In the genomic region with DNA sequence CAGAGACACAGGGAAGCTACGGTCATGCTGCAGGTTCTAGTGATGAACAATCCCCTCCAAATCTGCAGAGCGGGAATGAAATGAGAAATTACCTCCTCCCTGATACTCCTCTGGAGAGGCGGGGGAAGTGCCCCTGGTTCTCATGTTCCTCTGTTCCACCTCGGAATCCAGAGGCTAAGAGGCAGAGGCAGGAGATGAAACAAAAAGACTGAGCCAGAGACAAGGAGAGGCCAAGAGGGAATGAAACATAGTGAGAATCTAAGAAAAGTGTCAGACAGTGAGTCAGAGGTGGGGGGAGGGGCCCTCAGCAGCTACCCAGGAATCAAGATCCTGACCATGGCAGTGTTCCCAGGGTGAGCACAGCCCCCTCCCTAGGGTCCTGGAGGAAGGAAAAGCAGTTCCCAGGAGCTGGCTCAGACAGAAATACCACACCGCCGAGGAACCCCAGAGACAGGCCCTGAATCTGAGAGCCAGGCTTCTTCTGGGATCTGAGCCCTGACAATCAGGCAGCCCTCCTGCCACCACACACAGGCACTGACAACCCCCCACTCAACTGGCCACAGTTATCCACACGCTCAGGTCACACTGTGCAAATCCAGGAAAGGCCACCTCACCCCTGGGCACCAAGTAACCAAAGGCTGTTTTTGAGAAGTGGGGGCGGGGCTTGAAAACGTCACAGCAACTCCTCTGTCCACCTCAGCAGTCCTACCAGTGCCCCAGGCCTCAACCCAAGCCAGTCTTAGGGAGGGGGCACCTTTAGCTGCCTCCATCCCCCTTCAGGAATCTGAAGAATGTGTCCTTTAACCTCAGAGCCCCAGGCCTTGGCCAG, we compare ENCODE assay signal across 8 cellular contexts. TPM values are rescaled to one million over a fixed set of nuclear protein-coding genes. Genes with fewer than 3 reads are reported as not detected.
DNase-seq lines count a peak whose midpoint lies in the region; ATAC-seq and TF ChIP-seq lines count a peak whose summit lies in the region.

No MANE protein-coding gene starts in this region.

- POLR2A ChIA-PET in activated naive CD8-positive, alpha-beta T cell treated with anti-CD3 and anti-CD28 coated beads, Interleukin-2, amount 10 ng/mL, durations not matched to agents 7 days and 5 days (lab: Charles Lee): interaction anchor here (0.7 kb wide), 1 partner anchor 9 kb away, joined by 3 read pairs; no protein-coding TSS in a partner anchor

- WGBS in upper lobe of left lung, 2 donors: 26 to 27% methylated on average over 6 to 9 of the region's 9 CpGs

- no peaks in the 10 kb centered on the region for H3K27me3 Mint-ChIP-seq in activated naive CD8-positive, alpha-beta T cell treated with anti-CD3 and anti-CD28 coated beads, Interleukin-2, amount 10 ng/mL, durations not matched to agents 7 days and 5 days
- peaks cover 53% of the 10 kb centered on the region for H3K27me3 Mint-ChIP-seq in glutamatergic neuron (ENCODE audit: unreplicated experiment)

- TF ChIP-seq EP300 in upper lobe of left lung (IDR thresholded peaks at IDR 0.05): peak in 1 of 4 donors; percentile 48

- peaks cover 15% of the 10 kb centered on the region for H3K36me3 Mint-ChIP-seq in activated naive CD8-positive, alpha-beta T cell treated with anti-CD3 and anti-CD28 coated beads, Interleukin-2, amount 10 ng/mL, durations not matched to agents 7 days and 5 days
- no peaks in the 10 kb centered on the region for H3K36me3 Mint-ChIP-seq in glutamatergic neuron (ENCODE audit: unreplicated experiment)

- peak overlapping the region; percentile 97 for H3K27ac Mint-ChIP-seq in activated naive CD8-positive, alpha-beta T cell treated with anti-CD3 and anti-CD28 coated beads, Interleukin-2, amount 10 ng/mL, durations not matched to agents 7 days and 5 days
- H3K27ac Mint-ChIP-seq in glutamatergic neuron (ENCODE audit: unreplicated experiment): peak overlapping the region; percentile 99

- H3K27ac ChIP-seq in upper lobe of left lung: peak overlapping the region; percentile 99 to 100 (median 100)

- H3K4me1 ChIP-seq in upper lobe of left lung: peaks cover 55 to 73% (median 72%) of the 10 kb centered on the region in 4 donors

- no peaks in the 10 kb centered on the region for H3K9me3 Mint-ChIP-seq in activated naive CD8-positive, alpha-beta T cell treated with anti-CD3 and anti-CD28 coated beads, Interleukin-2, amount 10 ng/mL, durations not matched to agents 7 days and 5 days
- H3K9me3 Mint-ChIP-seq in glutamatergic neuron (ENCODE audit: unreplicated experiment): peaks cover 34% of the 10 kb centered on the region

- peak overlapping the region; percentile 96 for H3K4me3 Mint-ChIP-seq in activated naive CD8-positive, alpha-beta T cell treated with anti-CD3 and anti-CD28 coated beads, Interleukin-2, amount 10 ng/mL, durations not matched to agents 7 days and 5 days
- H3K4me3 Mint-ChIP-seq in glutamatergic neuron (ENCODE audit: unreplicated experiment): peak overlapping the region; percentile 97

- H3K27me3 ChIP-seq in upper lobe of left lung: no peaks in the 10 kb centered on the region

- DNase-seq in OCI-M1 (lab: John Stamatoyannopoulos, UW) (peak; percentile 78), glutamatergic neuron (peak; percentile 51), occipital lobe (lab: John Stamatoyannopoulos, UW) (peak; percentile 48), upper lobe of left lung (peak in 1 of 2 donors; percentile 91)
- DNase-seq in activated naive CD8-positive, alpha-beta T cell treated with anti-CD3 and anti-CD28 coated beads, Interleukin-2, amount 10 ng/mL, durations not matched to agents 7 days and 5 days: no peak

- H3K4me1 Mint-ChIP-seq in activated naive CD8-positive, alpha-beta T cell treated with anti-CD3 and anti-CD28 coated beads, Interleukin-2, amount 10 ng/mL, durations not matched to agents 7 days and 5 days: peaks cover 72% of the 10 kb centered on the region
- H3K4me1 Mint-ChIP-seq in glutamatergic neuron (ENCODE audit: low read depth, unreplicated experiment): peaks cover 69% of the 10 kb centered on the region

- ATAC-seq in activated naive CD8-positive, alpha-beta T cell treated with anti-CD3 and anti-CD28 coated beads, Interleukin-2, amount 10 ng/mL, durations not matched to agents 7 days and 5 days (ENCODE audit: low read depth): no peak
- ATAC-seq in upper lobe of left lung (ENCODE audit: low FRiP score in 2 of 2) (peak; percentile 57 to 62), GM19035 (IDR thresholded peaks at IDR 0.05; ENCODE audit: unreplicated experiment) (no peak), GM21619 (IDR thresholded peaks at IDR 0.05; ENCODE audit: unreplicated experiment) (no peak)

- peak in 2 of 4 donors; percentile 48 to 59 for TF ChIP-seq POLR2A in upper lobe of left lung (IDR thresholded peaks at IDR 0.05)

- no peak for TF ChIP-seq CTCF in GM12875 (IDR thresholded peaks at IDR 0.05; ENCODE audit: borderline replicate concordance, insufficient read depth, low read depth, low read length)
- TF ChIP-seq CTCF in glutamatergic neuron (IDR thresholded peaks at IDR 0.05; ENCODE audit: partially characterized antibody, unreplicated experiment): no peak
- TF ChIP-seq CTCF in upper lobe of left lung (IDR thresholded peaks at IDR 0.05): no peak

- H3K9me3 ChIP-seq in upper lobe of left lung: no peaks in the 10 kb centered on the region

- H3K4me3 ChIP-seq in GM12875 (ENCODE audit: low read depth, low read length) (peak overlapping the region; percentile 93), upper lobe of left lung (peak overlapping the region; percentile 62 to 91 (median 72))

- H3K36me3 ChIP-seq in upper lobe of left lung: peaks cover 0 to 46% (median 8%) of the 10 kb centered on the region in 4 donors

RNA-seq across cellular contexts. Expression of gene CSRNP1, which starts 2.4 kb away (rescaled TPM):
- total RNA-seq in activated naive CD8-positive, alpha-beta T cell treated with anti-CD3 and anti-CD28 coated beads, Interleukin-2, amount 10 ng/mL, durations not matched to agents 7 days and 5 days: 10 to 100 TPM; 15.8 to 16.5 TPM
- 11.1 TPM for total RNA-seq in glutamatergic neuron (ENCODE audit: unreplicated experiment)
- 5.9 TPM for total RNA-seq in occipital lobe
- 100 to 1,000 TPM in 1 of 6 donors, 10 to 100 TPM in 5; 32.5 to 128 (median 82.4) TPM for total RNA-seq in upper lobe of left lung

RNA-seq across cellular contexts. Expression of gene XIRP1, which starts 41.4 kb away (rescaled TPM):
- total RNA-seq in activated naive CD8-positive, alpha-beta T cell treated with anti-CD3 and anti-CD28 coated beads, Interleukin-2, amount 10 ng/mL, durations not matched to agents 7 days and 5 days: not detected
- total RNA-seq in glutamatergic neuron (ENCODE audit: unreplicated experiment) (0.34 TPM), occipital lobe (not detected), upper lobe of left lung (1 to 10 TPM in 1 of 6 donors, under 1 TPM in 2, not detected in 3; 0.07 to 1.2 (median 0.10) TPM)

RNA-seq across cellular contexts. Expression of gene TTC21A, which starts 43.5 kb away (rescaled TPM):
- total RNA-seq in activated naive CD8-positive, alpha-beta T cell treated with anti-CD3 and anti-CD28 coated beads, Interleukin-2, amount 10 ng/mL, durations not matched to agents 7 days and 5 days: 1 to 10 TPM; 2.7 to 4.5 TPM
- total RNA-seq in glutamatergic neuron (ENCODE audit: unreplicated experiment): 7.8 TPM
- 2.5 TPM for total RNA-seq in occipital lobe
- total RNA-seq in upper lobe of left lung: 10 to 100 TPM in 4 of 6 donors, 1 to 10 TPM in 2; 7.4 to 52.4 (median 14.3) TPM

RNA-seq across cellular contexts. Expression of gene GORASP1, which starts 43.6 kb away (rescaled TPM):
- 10 to 100 TPM; 25.1 to 28.1 TPM for total RNA-seq in activated naive CD8-positive, alpha-beta T cell treated with anti-CD3 and anti-CD28 coated beads, Interleukin-2, amount 10 ng/mL, durations not matched to agents 7 days and 5 days
- 44.6 TPM for total RNA-seq in glutamatergic neuron (ENCODE audit: unreplicated experiment)
- 28.7 TPM for total RNA-seq in occipital lobe
- total RNA-seq in upper lobe of left lung: 10 to 100 TPM; 71.1 to 99.5 (median 79.8) TPM

Comparison
In these comparisons a context has a peak if more than half of its experiments do, and no peak if none do; other contexts are left out.
1. ATAC-seq: peak in upper lobe of left lung (2 of 2); none in activated naive CD8-positive, alpha-beta T cell treated with anti-CD3 and anti-CD28 coated beads, Interleukin-2, amount 10 ng/mL, durations not matched to agents 7 days and 5 days (single experiment), GM19035 (single experiment) and GM21619 (single experiment).